29 cellular contexts compared by ENCODE assay signal in the genomic region with DNA sequence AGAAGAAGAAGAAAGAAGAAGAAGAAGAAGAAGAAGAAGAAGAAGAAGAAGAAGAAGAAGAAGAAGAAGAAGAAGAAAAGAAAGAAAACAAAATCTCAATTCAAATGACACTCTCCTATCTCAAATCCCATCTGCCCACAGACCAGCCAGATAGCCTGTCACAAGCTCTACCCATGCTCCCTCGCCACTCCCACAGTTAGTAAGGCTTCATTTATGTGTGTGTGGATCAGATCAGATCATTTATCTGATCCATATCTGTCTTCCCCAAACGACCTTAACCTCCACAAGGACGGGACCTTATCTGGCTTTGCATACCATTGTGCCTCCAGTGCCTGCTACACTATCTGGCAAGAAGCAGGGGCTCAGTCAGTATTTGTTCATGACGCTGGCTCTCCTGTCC.
"Had no signal": no experiment of that assay in that cellular context is flagged by ENCODE, and none has a peak within 500 bp of the region (broad histone marks: within the 10 kb centered on the region; RNA-seq: fewer than 3 reads in every experiment).

No MANE protein-coding gene starts in this region.

- H3K9me3 Mint-ChIP-seq: activated CD4-positive, alpha-beta memory T cell treated with anti-CD3 and anti-CD28 coated beads for 36 hours; activated CD4-positive, alpha-beta T cell treated with anti-CD3 and anti-CD28 coated beads, Interleukin-2, amount 10 ng/mL, durations not matched to agents 24 days and 14 days; activated naive CD4-positive, alpha-beta T cell treated with anti-CD3 and anti-CD28 coated beads, Interleukin-2, amount 10 ng/mL, durations not matched to agents 7 days and 5 days; activated naive CD8-positive, alpha-beta T cell treated with anti-CD3 and anti-CD28 coated beads, Interleukin-2, amount 50 U/mL, for 24 hours; T-helper 2 cell treated with Interferon-gamma antibody and Interleukin-4, amounts not matched to agents 5 μg/mL and 100 μg/mL, for 36 hours had no signal

- H3K4me1 Mint-ChIP-seq: activated CD4-positive, alpha-beta T cell treated with anti-CD3 and anti-CD28 coated beads, Interleukin-2, amount 10 ng/mL, durations not matched to agents 24 days and 14 days; activated naive CD4-positive, alpha-beta T cell treated with anti-CD3 and anti-CD28 coated beads, Interleukin-2, amount 10 ng/mL, durations not matched to agents 7 days and 5 days; activated naive CD8-positive, alpha-beta T cell treated with anti-CD3 and anti-CD28 coated beads, Interleukin-2, amount 50 U/mL, for 24 hours had no signal

- H3K27ac ChIP-seq: breast epithelium, gastrocnemius medialis, hepatocyte, left ventricle myocardium inferior, ovary, right lobe of liver, thoracic aorta, uterus, WERI-Rb-1 had no signal

- H3K4me3 ChIP-seq: breast epithelium, gastrocnemius medialis, hepatocyte, left ventricle myocardium inferior, lung, ovary, right lobe of liver, thoracic aorta, uterus had no signal

- H3K36me3 ChIP-seq: breast epithelium, gastrocnemius medialis, left ventricle myocardium inferior, ovary, right lobe of liver, thoracic aorta, uterus, WERI-Rb-1 had no signal

- H3K27me3 Mint-ChIP-seq: type B pancreatic cell had no signal

- H3K4me1 ChIP-seq: breast epithelium, gastrocnemius medialis, left ventricle myocardium inferior, right lobe of liver, uterus had no signal

- H3K36me3 Mint-ChIP-seq: activated CD4-positive, alpha-beta memory T cell treated with anti-CD3 and anti-CD28 coated beads for 36 hours; activated naive CD4-positive, alpha-beta T cell treated with anti-CD3 and anti-CD28 coated beads, Interleukin-2, amount 10 ng/mL, durations not matched to agents 7 days and 5 days; type B pancreatic cell had no signal

- H3K27ac Mint-ChIP-seq: activated CD4-positive, alpha-beta memory T cell treated with anti-CD3 and anti-CD28 coated beads for 36 hours; activated CD4-positive, alpha-beta T cell treated with anti-CD3 and anti-CD28 coated beads, Interleukin-2, amount 10 ng/mL, durations not matched to agents 24 days and 14 days; activated naive CD4-positive, alpha-beta T cell treated with anti-CD3 and anti-CD28 coated beads, Interleukin-2, amount 10 ng/mL, durations not matched to agents 7 days and 5 days; activated naive CD8-positive, alpha-beta T cell treated with anti-CD3 and anti-CD28 coated beads, Interleukin-2, amount 50 U/mL, for 24 hours; nephron; progenitor cell of endocrine pancreas; T-helper 2 cell treated with Interferon-gamma antibody and Interleukin-4, amounts not matched to agents 5 μg/mL and 100 μg/mL, for 36 hours; type B pancreatic cell had no signal

- ATAC-seq: activated CD4-positive, CD25-positive, alpha-beta regulatory T cell treated with anti-CD3 and anti-CD28 coated beads, Interleukin-2, amount 50 U/mL, for 24 hours; activated naive CD8-positive, alpha-beta T cell treated with anti-CD3 and anti-CD28 coated beads, Interleukin-2, amount 50 U/mL, for 24 hours; gastrocnemius medialis; right lobe of liver; stimulated activated naive CD8-positive, alpha-beta T cell treated with anti-CD3 and anti-CD28 coated beads, Interleukin-15, Interleukin-2, amounts not matched to agents 100 U/mL and 50 U/mL, for 24 hours had no signal

- H3K27me3 ChIP-seq: breast epithelium, gastrocnemius medialis, hepatocyte, ovary, right lobe of liver, uterus had no signal

- H3K4me3 Mint-ChIP-seq: activated CD4-positive, alpha-beta memory T cell treated with anti-CD3 and anti-CD28 coated beads for 36 hours; activated CD4-positive, alpha-beta T cell treated with anti-CD3 and anti-CD28 coated beads, Interleukin-2, amount 10 ng/mL, durations not matched to agents 24 days and 14 days; activated naive CD4-positive, alpha-beta T cell treated with anti-CD3 and anti-CD28 coated beads, Interleukin-2, amount 10 ng/mL, durations not matched to agents 7 days and 5 days; activated naive CD8-positive, alpha-beta T cell treated with anti-CD3 and anti-CD28 coated beads, Interleukin-2, amount 50 U/mL, for 24 hours; nephron; T-helper 2 cell treated with Interferon-gamma antibody and Interleukin-4, amounts not matched to agents 5 μg/mL and 100 μg/mL, for 36 hours; type B pancreatic cell had no signal

- H3K9me3 ChIP-seq: breast epithelium, gastrocnemius medialis, left ventricle myocardium inferior, ovary, right lobe of liver, thoracic aorta, uterus had no signal

- DNase-seq: activated CD4-positive, alpha-beta memory T cell treated with anti-CD3 and anti-CD28 coated beads for 36 hours; activated CD4-positive, alpha-beta T cell treated with anti-CD3 and anti-CD28 coated beads, Interleukin-2, amount 10 ng/mL, durations not matched to agents 24 days and 14 days; activated CD8-positive, alpha-beta memory T cell treated with anti-CD3 and anti-CD28 coated beads, Interleukin-2, amount 50 U/mL, for 4 hours; activated gamma-delta T cell; activated naive CD4-positive, alpha-beta T cell treated with anti-CD3 and anti-CD28 coated beads, Interleukin-2, amount 10 ng/mL, durations not matched to agents 7 days and 5 days; activated naive CD8-positive, alpha-beta T cell treated with anti-CD3 and anti-CD28 coated beads, Interleukin-2, amount 50 U/mL, for 24 hours; activated T-cell treated with anti-CD3 and anti-CD28 coated beads, Interleukin-2, amount 50 U/mL, for 1 hour; central memory CD4-positive, alpha-beta T cell; dermis blood vessel endothelial cell; effector CD4-positive, alpha-beta T cell; gastrocnemius medialis; glutamatergic neuron; islet precursor cell; left ventricle myocardium inferior; ovary; right lobe of liver; stimulated activated CD4-positive, alpha-beta T cell treated with anti-CD3 and anti-CD28 coated beads, Interleukin-2, amount 100 ng/mL, for 48 hours; stimulated activated naive CD8-positive, alpha-beta T cell treated with anti-CD3 and anti-CD28 coated beads, Interleukin-15, Interleukin-2, amounts not matched to agents 100 U/mL and 50 U/mL, for 24 hours; uterus had no signal
